In the genomic region with DNA sequence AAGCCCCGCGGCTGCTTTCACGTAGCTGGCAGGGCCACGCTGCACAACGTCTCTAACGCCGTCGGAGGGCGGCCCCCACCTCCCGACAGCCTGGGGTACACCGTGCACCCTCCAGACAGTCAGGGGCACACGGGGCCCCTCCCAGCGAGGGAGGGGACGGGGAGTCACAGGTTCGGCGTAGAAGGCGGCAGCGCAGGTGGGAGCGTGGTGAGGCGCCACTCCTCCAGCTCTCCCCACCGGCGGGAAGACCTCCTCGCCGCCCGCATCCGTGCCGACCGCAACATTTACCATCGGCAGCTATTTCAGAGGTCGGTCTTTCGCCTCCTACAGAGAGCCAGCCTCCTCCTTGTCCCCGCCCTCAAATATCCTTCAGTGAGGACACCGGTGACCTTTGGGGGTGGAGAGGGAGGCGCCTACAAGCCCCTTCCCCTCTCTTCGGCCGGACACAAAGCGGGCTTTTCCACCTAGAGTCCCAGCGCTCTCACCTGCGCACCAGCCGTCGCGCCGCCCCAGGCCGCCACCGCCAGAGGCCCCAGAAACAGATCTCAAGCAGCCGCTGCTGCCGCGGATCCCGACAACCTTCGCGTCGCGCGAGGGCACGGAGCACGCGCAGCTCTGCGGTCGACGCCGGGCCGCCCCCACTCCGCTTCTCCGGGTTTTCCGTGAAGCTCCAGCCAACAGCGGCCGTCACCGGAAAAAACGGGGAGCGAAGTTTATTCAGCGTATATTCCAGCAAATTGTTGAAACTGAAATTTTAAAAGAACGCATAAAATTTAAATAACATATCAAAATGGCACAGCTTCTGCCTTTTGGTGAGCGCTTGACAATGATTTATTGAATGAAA, we compare ENCODE assay signal across 1 cellular context.
TF ChIP-seq lines count a peak whose summit lies in the region.

A gene (minus strand): TSS at position 600 of the 844 bp plus-strand sequence. CDS start 20,708 bp downstream, outside the sequence.

TF ChIP-seq in HepG2, 621 proteins besides CTCF, POLR2A, EP300 and RAD21 (continued from another document and continues in another):
- TF ChIP-seq RBM22 (optimal IDR thresholded peaks at IDR 0.05; ENCODE audit: low read length) (no peak), PRMT3 (CRISPR knock-in tag; IDR thresholded peaks at IDR 0.05; ENCODE audit: borderline replicate concordance, low read depth) (peak; percentile 45; the same call in 1 of the 2 replicates), SAFB2 (CRISPR knock-in tag; IDR thresholded peaks at IDR 0.05; ENCODE audit: borderline replicate concordance, low read depth) (no peak; the same call in 1 of the 2 replicates), GATAD1 (CRISPR knock-in tag; IDR thresholded peaks at IDR 0.05) (peak; percentile 90), NPAS2 (CRISPR knock-in tag; IDR thresholded peaks at IDR 0.05; ENCODE audit: borderline replicate concordance) (no peak), MEIS1 (CRISPR knock-in tag; IDR thresholded peaks at IDR 0.05; ENCODE audit: borderline replicate concordance) (peak; percentile 77), ZNF550 (CRISPR knock-in tag; IDR thresholded peaks at IDR 0.05; ENCODE audit: borderline replicate concordance) (peak; percentile 54; the same call in 1 of the 2 replicates), XRCC5 (optimal IDR thresholded peaks at IDR 0.05; ENCODE audit: low read length) (peak; percentile 98), NFIB (CRISPR knock-in tag; IDR thresholded peaks at IDR 0.05; ENCODE audit: borderline replicate concordance) (no peak), ZFY (CRISPR knock-in tag; IDR thresholded peaks at IDR 0.05) (peak; percentile 95), ZNF180 (CRISPR knock-in tag; IDR thresholded peaks at IDR 0.05; ENCODE audit: borderline replicate concordance, low read depth) (no peak), ZFP62 (CRISPR knock-in tag; IDR thresholded peaks at IDR 0.05) (no peak), ZNF234 (CRISPR knock-in tag; conservative IDR thresholded peaks at IDR 0.05) (no peak; the same call in 1 of the 2 replicates), RNF2 (conservative IDR thresholded peaks at IDR 0.05; ENCODE audit: low read depth) (peak; percentile 91), ZNF563 (CRISPR knock-in tag; IDR thresholded peaks at IDR 0.05) (peak; percentile 98), POGZ (CRISPR knock-in tag; IDR thresholded peaks at IDR 0.05) (peak; percentile 95), MAFG (CRISPR knock-in tag; IDR thresholded peaks at IDR 0.05) (no peak), ZNF850 (CRISPR knock-in tag; conservative IDR thresholded peaks at IDR 0.05) (no peak), ZNF644 (CRISPR knock-in tag; IDR thresholded peaks at IDR 0.05; ENCODE audit: low read depth) (no peak), NR2F2 (IDR thresholded peaks at IDR 0.05; ENCODE audit: borderline replicate concordance, low read depth) (peak; percentile 35; the same call in 1 of the 2 replicates), ZNF230 (CRISPR knock-in tag; IDR thresholded peaks at IDR 0.05) (0 out of 2 replicates have a peak, but pooled peaks have one; percentile 51), PCBP1 (IDR thresholded peaks at IDR 0.05; ENCODE audit: borderline replicate concordance, low read depth, low read length) (0 out of 2 replicates have a peak, but pooled peaks have one; percentile 8), AGO1 (IDR thresholded peaks at IDR 0.05; ENCODE audit: low read depth, low read length, poor library complexity, severe bottlenecking) (peak; percentile 52), ZNF577 (CRISPR knock-in tag; IDR thresholded peaks at IDR 0.05; ENCODE audit: borderline replicate concordance, low read depth) (0 out of 2 replicates have a peak, but pooled peaks have one; percentile 3), PPARG (CRISPR knock-in tag; conservative IDR thresholded peaks at IDR 0.05) (no peak), CCDC6 (CRISPR knock-in tag; IDR thresholded peaks at IDR 0.05) (peak; percentile 41; the same call in 1 of the 2 replicates), ZNF747 (CRISPR knock-in tag; IDR thresholded peaks at IDR 0.05; ENCODE audit: borderline replicate concordance) (peak; percentile 99), NFE2L1 (CRISPR knock-in tag; IDR thresholded peaks at IDR 0.05; ENCODE audit: borderline replicate concordance) (peak; percentile 57; the same call in 1 of the 2 replicates)
- TF ChIP-seq, protein P1, sequence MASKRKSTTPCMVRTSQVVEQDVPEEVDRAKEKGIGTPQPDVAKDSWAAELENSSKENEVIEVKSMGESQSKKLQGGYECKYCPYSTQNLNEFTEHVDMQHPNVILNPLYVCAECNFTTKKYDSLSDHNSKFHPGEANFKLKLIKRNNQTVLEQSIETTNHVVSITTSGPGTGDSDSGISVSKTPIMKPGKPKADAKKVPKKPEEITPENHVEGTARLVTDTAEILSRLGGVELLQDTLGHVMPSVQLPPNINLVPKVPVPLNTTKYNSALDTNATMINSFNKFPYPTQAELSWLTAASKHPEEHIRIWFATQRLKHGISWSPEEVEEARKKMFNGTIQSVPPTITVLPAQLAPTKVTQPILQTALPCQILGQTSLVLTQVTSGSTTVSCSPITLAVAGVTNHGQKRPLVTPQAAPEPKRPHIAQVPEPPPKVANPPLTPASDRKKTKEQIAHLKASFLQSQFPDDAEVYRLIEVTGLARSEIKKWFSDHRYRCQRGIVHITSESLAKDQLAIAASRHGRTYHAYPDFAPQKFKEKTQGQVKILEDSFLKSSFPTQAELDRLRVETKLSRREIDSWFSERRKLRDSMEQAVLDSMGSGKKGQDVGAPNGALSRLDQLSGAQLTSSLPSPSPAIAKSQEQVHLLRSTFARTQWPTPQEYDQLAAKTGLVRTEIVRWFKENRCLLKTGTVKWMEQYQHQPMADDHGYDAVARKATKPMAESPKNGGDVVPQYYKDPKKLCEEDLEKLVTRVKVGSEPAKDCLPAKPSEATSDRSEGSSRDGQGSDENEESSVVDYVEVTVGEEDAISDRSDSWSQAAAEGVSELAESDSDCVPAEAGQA (IDR thresholded peaks at IDR 0.05; ENCODE audit: low read depth) = peak; percentile 57
- TF ChIP-seq, protein P1 (CRISPR knock-in tag; IDR thresholded peaks at IDR 0.05; ENCODE audit: borderline replicate concordance) = peak; percentile 97
- TF ChIP-seq, protein P2, sequence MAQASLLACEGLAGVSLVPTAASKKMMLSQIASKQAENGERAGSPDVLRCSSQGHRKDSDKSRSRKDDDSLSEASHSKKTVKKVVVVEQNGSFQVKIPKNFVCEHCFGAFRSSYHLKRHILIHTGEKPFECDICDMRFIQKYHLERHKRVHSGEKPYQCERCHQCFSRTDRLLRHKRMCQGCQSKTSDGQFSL (CRISPR knock-in tag; IDR thresholded peaks at IDR 0.05) = no peak; the same call in 1 of the 2 replicates
- TF ChIP-seq, protein P3, sequence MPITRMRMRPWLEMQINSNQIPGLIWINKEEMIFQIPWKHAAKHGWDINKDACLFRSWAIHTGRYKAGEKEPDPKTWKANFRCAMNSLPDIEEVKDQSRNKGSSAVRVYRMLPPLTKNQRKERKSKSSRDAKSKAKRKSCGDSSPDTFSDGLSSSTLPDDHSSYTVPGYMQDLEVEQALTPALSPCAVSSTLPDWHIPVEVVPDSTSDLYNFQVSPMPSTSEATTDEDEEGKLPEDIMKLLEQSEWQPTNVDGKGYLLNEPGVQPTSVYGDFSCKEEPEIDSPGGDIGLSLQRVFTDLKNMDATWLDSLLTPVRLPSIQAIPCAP (CRISPR knock-in tag; IDR thresholded peaks at IDR 0.05; ENCODE audit: low read depth) = 0 out of 2 replicates have a peak, but pooled peaks have one; percentile 79
- TF ChIP-seq, protein P4, sequence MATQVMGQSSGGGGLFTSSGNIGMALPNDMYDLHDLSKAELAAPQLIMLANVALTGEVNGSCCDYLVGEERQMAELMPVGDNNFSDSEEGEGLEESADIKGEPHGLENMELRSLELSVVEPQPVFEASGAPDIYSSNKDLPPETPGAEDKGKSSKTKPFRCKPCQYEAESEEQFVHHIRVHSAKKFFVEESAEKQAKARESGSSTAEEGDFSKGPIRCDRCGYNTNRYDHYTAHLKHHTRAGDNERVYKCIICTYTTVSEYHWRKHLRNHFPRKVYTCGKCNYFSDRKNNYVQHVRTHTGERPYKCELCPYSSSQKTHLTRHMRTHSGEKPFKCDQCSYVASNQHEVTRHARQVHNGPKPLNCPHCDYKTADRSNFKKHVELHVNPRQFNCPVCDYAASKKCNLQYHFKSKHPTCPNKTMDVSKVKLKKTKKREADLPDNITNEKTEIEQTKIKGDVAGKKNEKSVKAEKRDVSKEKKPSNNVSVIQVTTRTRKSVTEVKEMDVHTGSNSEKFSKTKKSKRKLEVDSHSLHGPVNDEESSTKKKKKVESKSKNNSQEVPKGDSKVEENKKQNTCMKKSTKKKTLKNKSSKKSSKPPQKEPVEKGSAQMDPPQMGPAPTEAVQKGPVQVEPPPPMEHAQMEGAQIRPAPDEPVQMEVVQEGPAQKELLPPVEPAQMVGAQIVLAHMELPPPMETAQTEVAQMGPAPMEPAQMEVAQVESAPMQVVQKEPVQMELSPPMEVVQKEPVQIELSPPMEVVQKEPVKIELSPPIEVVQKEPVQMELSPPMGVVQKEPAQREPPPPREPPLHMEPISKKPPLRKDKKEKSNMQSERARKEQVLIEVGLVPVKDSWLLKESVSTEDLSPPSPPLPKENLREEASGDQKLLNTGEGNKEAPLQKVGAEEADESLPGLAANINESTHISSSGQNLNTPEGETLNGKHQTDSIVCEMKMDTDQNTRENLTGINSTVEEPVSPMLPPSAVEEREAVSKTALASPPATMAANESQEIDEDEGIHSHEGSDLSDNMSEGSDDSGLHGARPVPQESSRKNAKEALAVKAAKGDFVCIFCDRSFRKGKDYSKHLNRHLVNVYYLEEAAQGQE (IDR thresholded peaks at IDR 0.05; ENCODE audit: borderline replicate concordance in 1 of 2, low read depth in 1 of 2, low read length in 2 of 2) = no peak; a peak in 1 of 4 replicates
- TF ChIP-seq, protein P5, sequence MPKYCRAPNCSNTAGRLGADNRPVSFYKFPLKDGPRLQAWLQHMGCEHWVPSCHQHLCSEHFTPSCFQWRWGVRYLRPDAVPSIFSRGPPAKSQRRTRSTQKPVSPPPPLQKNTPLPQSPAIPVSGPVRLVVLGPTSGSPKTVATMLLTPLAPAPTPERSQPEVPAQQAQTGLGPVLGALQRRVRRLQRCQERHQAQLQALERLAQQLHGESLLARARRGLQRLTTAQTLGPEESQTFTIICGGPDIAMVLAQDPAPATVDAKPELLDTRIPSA (CRISPR knock-in tag; IDR thresholded peaks at IDR 0.05; ENCODE audit: borderline replicate concordance) = peak; percentile 92
- TF ChIP-seq, protein P6, sequence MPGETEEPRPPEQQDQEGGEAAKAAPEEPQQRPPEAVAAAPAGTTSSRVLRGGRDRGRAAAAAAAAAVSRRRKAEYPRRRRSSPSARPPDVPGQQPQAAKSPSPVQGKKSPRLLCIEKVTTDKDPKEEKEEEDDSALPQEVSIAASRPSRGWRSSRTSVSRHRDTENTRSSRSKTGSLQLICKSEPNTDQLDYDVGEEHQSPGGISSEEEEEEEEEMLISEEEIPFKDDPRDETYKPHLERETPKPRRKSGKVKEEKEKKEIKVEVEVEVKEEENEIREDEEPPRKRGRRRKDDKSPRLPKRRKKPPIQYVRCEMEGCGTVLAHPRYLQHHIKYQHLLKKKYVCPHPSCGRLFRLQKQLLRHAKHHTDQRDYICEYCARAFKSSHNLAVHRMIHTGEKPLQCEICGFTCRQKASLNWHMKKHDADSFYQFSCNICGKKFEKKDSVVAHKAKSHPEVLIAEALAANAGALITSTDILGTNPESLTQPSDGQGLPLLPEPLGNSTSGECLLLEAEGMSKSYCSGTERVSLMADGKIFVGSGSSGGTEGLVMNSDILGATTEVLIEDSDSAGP (CRISPR knock-in tag; IDR thresholded peaks at IDR 0.05; ENCODE audit: borderline replicate concordance) = peak; percentile 88; the same call in 1 of the 2 replicates
- TF ChIP-seq, protein P7, sequence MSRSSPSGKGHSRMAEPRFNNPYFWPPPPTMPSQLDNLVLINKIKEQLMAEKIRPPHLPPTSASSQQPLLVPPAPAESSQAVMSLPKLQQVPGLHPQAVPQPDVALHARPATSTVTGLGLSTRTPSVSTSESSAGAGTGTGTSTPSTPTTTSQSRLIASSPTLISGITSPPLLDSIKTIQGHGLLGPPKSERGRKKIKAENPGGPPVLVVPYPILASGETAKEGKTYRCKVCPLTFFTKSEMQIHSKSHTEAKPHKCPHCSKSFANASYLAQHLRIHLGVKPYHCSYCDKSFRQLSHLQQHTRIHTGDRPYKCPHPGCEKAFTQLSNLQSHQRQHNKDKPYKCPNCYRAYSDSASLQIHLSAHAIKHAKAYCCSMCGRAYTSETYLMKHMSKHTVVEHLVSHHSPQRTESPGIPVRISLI (CRISPR knock-in tag; IDR thresholded peaks at IDR 0.05; ENCODE audit: borderline replicate concordance) = peak; percentile 66; the same call in 1 of the 2 replicates
